ENCODE assay signal across 18 cellular contexts in the genomic region with DNA sequence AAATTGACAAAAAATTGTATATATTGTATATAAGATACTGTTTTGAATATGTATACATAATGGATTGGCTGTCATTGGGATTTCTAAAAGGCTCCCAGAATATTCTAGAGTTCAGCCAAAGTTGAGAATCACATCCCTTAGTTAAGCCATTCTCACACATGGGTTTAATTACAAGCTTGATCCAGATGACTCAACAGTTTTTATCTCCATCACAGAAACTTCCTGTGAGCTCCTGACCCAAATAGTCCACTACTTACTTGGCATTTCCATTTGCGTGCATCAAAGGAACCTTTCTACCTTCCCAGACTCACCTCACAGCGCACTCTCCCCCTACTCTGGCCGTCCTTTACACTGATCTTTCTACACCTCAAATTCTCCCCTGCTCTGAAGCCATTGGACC.
DNase-seq lines count a peak whose midpoint lies in the region; ATAC-seq and TF ChIP-seq lines count a peak whose summit lies in the region.
"Had no signal": no experiment of that assay in that cellular context is flagged by ENCODE, and none has a peak within 500 bp of the region (broad histone marks: within the 10 kb centered on the region; RNA-seq: fewer than 3 reads in every experiment).

No MANE protein-coding gene starts in this region.

- ATAC-seq in SK-N-SH treated with all-trans-retinoic acid at 6 μM for 48 hours, result peak; percentile 80
- ATAC-seq: activated naive CD4-positive, alpha-beta T cell treated with anti-CD3 and anti-CD28 coated beads, Interleukin-2, amount 50 U/mL, for 72 hours; K562; Panc1; pancreas had no signal

- H3K9ac ChIP-seq in fibroblast of lung (ENCODE audit: insufficient read depth, low read length) (no peak overlapping the region), smooth muscle cell (ENCODE audit: low read depth) (no peak overlapping the region)

- WGBS in smooth muscle cell (ENCODE audit: low lambda C conversion rate), result 62% methylated on average over 3 of the region's 3 CpGs

- peaks cover 5% of the 10 kb centered on the region for H3F3A ChIP-seq in smooth muscle cell (ENCODE audit: low read depth)

- DNase-seq in GM04504 (ENCODE audit: low read depth), result peak; percentile 48
- peak; percentile 82 to 89 for DNase-seq in fibroblast of lung (ENCODE audit: low read depth in 2 of 2)
- no peak for DNase-seq in smooth muscle cell (lab: John Stamatoyannopoulos, UW; ENCODE audit: unreplicated experiment)
- DNase-seq in kidney tubule cell (ENCODE audit: low spot score), result no peak
- DNase-seq in kidney glomerular epithelial cell (lab: John Stamatoyannopoulos, UW), result no peak
- no peak for DNase-seq in NCI-H1694 (lab: John Stamatoyannopoulos, UW)
- DNase-seq: endodermal cell; NCI-H1092 treated with DMSO at 0.1 percent for 48 hours; NCI-H526 treated with DMSO at 0.1 percent for 48 hours; pancreas; stimulated activated CD4-positive, alpha-beta T cell treated with anti-CD3 and anti-CD28 coated beads, Interleukin-4, amount 100 ng/mL, for 4 hours; stimulated activated CD8-positive, alpha-beta memory T cell treated with anti-CD3 and anti-CD28 coated beads, Interleukin-4, amount 100 ng/mL, for 48 hours; SW 1271 had no signal

- H3K27me3 ChIP-seq in fibroblast of lung (ENCODE audit: control insufficient read depth, insufficient read depth, low read length) (no peaks in the 10 kb centered on the region), smooth muscle cell (ENCODE audit: low read depth) (no peaks in the 10 kb centered on the region)
- H3K27me3 ChIP-seq: pancreas had no signal

- peak overlapping the region; percentile 26 for H3K4me2 ChIP-seq in fibroblast of lung (ENCODE audit: extremely low read depth, insufficient read depth, low read length)
- peak overlapping the region; percentile 28 for H3K4me2 ChIP-seq in smooth muscle cell

- TF ChIP-seq CTCF in fibroblast of lung (conservative IDR thresholded peaks at IDR 0.05 in 1 of 2, IDR thresholded peaks at IDR 0.05 in 1 of 2; ENCODE audit: low read depth in 1 of 2, low read length in 2 of 2) (no peak), smooth muscle cell (IDR thresholded peaks at IDR 0.05; ENCODE audit: borderline replicate concordance, insufficient read depth, poor library complexity, severe bottlenecking) (no peak)

- H3K9me3 ChIP-seq in fibroblast of lung (ENCODE audit: control insufficient read depth, insufficient read depth, low read depth, low read length) (no peaks in the 10 kb centered on the region), smooth muscle cell (replicated peaks; ENCODE audit: low read depth) (no peaks in the 10 kb centered on the region)
- H3K9me3 ChIP-seq: pancreas had no signal

- no peaks in the 10 kb centered on the region for H3K79me2 ChIP-seq in fibroblast of lung (ENCODE audit: control insufficient read depth, insufficient read depth, low read length)
- H3K79me2 ChIP-seq in smooth muscle cell (ENCODE audit: low read depth), result no peaks in the 10 kb centered on the region

- H2AFZ ChIP-seq in fibroblast of lung (ENCODE audit: low read length), result no peak overlapping the region
- H2AFZ ChIP-seq in smooth muscle cell (ENCODE audit: low read depth), result no peak overlapping the region

- H3K36me3 ChIP-seq in fibroblast of lung (ENCODE audit: control insufficient read depth, insufficient read depth, low read length) (no peaks in the 10 kb centered on the region), smooth muscle cell (ENCODE audit: low read depth) (no peaks in the 10 kb centered on the region)
- H3K36me3 ChIP-seq: pancreas had no signal

- H3K27ac ChIP-seq in fibroblast of lung (ENCODE audit: insufficient read depth, low read length), result peak overlapping the region; percentile 31
- H3K27ac ChIP-seq in smooth muscle cell (ENCODE audit: low read depth), result peak overlapping the region; percentile 63
- H3K27ac ChIP-seq: pancreas, skin epidermis had no signal

- no peak overlapping the region for H3K4me3 ChIP-seq in fibroblast of lung (replicated peaks in 1 of 4; ENCODE audit: control extremely low read depth in 1 of 4, insufficient read depth in 1 of 4, low read depth in 3 of 4, low read length in 4 of 4)
- no peak overlapping the region for H3K4me3 ChIP-seq in smooth muscle cell
- H3K4me3 ChIP-seq: K562, pancreas, skin epidermis had no signal

- H3K4me1 ChIP-seq in fibroblast of lung (ENCODE audit: control insufficient read depth, extremely low read depth, insufficient read depth, low read length) (peaks cover 12% of the 10 kb centered on the region), smooth muscle cell (ENCODE audit: low read depth) (peaks cover 13% of the 10 kb centered on the region)
- H3K4me1 ChIP-seq: pancreas had no signal

- H4K20me1 ChIP-seq in fibroblast of lung (ENCODE audit: control insufficient read depth, extremely low read depth, insufficient read depth, low read length), result no peaks in the 10 kb centered on the region
- no peaks in the 10 kb centered on the region for H4K20me1 ChIP-seq in smooth muscle cell (ENCODE audit: low read depth)

TF ChIP-seq in SK-N-SH treated with all-trans-retinoic acid at 6 μM for 48 hours, 23 proteins besides CTCF, POLR2A, EP300 and RAD21:
- TF ChIP-seq TOX (CRISPR knock-in tag; IDR thresholded peaks at IDR 0.05; ENCODE audit: borderline replicate concordance), result peak; percentile 61
- no peak for TF ChIP-seq ZNF70 (CRISPR knock-in tag; IDR thresholded peaks at IDR 0.05)
- peak; percentile 11 for TF ChIP-seq ZFP3 (CRISPR knock-in tag; IDR thresholded peaks at IDR 0.05)
- no peak for TF ChIP-seq GLIS3 (CRISPR knock-in tag; IDR thresholded peaks at IDR 0.05)
- TF ChIP-seq ZNF565 (CRISPR knock-in tag; conservative IDR thresholded peaks at IDR 0.05; ENCODE audit: low read depth), result no peak
- no peak for TF ChIP-seq OSR1 (CRISPR knock-in tag; IDR thresholded peaks at IDR 0.05)
- TF ChIP-seq SNAI2 (CRISPR knock-in tag; IDR thresholded peaks at IDR 0.05), result no peak
- TF ChIP-seq, protein P1, sequence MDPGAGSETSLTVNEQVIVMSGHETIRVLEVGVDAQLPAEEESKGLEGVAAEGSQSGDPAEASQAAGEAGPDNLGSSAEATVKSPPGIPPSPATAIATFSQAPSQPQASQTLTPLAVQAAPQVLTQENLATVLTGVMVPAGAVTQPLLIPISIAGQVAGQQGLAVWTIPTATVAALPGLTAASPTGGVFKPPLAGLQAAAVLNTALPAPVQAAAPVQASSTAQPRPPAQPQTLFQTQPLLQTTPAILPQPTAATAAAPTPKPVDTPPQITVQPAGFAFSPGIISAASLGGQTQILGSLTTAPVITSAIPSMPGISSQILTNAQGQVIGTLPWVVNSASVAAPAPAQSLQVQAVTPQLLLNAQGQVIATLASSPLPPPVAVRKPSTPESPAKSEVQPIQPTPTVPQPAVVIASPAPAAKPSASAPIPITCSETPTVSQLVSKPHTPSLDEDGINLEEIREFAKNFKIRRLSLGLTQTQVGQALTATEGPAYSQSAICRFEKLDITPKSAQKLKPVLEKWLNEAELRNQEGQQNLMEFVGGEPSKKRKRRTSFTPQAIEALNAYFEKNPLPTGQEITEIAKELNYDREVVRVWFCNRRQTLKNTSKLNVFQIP (CRISPR knock-in tag; IDR thresholded peaks at IDR 0.05; ENCODE audit: borderline replicate concordance, low read depth), result no peak
- TF ChIP-seq PPARA (CRISPR knock-in tag; IDR thresholded peaks at IDR 0.05; ENCODE audit: borderline replicate concordance), result no peak
- peak; percentile 74 for TF ChIP-seq ZC3H10 (CRISPR knock-in tag; IDR thresholded peaks at IDR 0.05)
- TF ChIP-seq, protein P2, sequence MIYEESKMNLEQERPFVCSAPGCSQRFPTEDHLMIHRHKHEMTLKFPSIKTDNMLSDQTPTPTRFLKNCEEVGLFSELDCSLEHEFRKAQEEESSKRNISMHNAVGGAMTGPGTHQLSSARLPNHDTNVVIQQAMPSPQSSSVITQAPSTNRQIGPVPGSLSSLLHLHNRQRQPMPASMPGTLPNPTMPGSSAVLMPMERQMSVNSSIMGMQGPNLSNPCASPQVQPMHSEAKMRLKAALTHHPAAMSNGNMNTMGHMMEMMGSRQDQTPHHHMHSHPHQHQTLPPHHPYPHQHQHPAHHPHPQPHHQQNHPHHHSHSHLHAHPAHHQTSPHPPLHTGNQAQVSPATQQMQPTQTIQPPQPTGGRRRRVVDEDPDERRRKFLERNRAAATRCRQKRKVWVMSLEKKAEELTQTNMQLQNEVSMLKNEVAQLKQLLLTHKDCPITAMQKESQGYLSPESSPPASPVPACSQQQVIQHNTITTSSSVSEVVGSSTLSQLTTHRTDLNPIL (CRISPR knock-in tag; IDR thresholded peaks at IDR 0.05; ENCODE audit: low read depth), result no peak
- TF ChIP-seq TCF4 (CRISPR knock-in tag; IDR thresholded peaks at IDR 0.05; ENCODE audit: borderline replicate concordance), result no peak; the same call in 1 of the 2 replicates

Comparison
In these comparisons a context has a peak if more than half of its experiments do, and no peak if none do; other contexts are left out.
1. DNase-seq: peak in GM04504 (single experiment) and fibroblast of lung (2 of 2); none in smooth muscle cell (single experiment), kidney tubule cell (single experiment), kidney glomerular epithelial cell (single experiment) and NCI-H1694 (single experiment).